ENCODE assay signal across 8 cellular contexts in genomic region chr17:80990921-80991644, GRCh38.
DNase-seq lines count a peak whose midpoint lies in the region; ATAC-seq and TF ChIP-seq lines count a peak whose summit lies in the region.

No MANE protein-coding gene starts in this region.

- CTCF ChIA-PET in GM10248 (lab: Yijun Ruan, JAX), result interaction anchor here (0.6 to 3.6 kb wide), 5 partner anchors 32 to 563 kb away, joined by 3 to 29 read pairs (median 3); no protein-coding TSS in a partner anchor

- POLR2A ChIA-PET in GM10248 (lab: Yijun Ruan, JAX), result no interaction called here

- H3K4me3 ChIP-seq in astrocyte of the cerebellum (ENCODE audit: low read depth, low read length), result peak overlapping the region; percentile 62

- H3K27ac Mint-ChIP-seq in stimulated activated naive CD8-positive, alpha-beta T cell treated with anti-CD3 and anti-CD28 coated beads, Interleukin-15, Interleukin-2, amounts not matched to agents 100 ng/mL and 50 ng/mL, for 24 hours, result peak overlapping the region; percentile 79
- H3K27ac Mint-ChIP-seq in memory B cell, result peak overlapping the region; percentile 82

- TF ChIP-seq CTCF in astrocyte of the cerebellum (IDR thresholded peaks at IDR 0.05; ENCODE audit: low read depth, low read length, missing control alignments), result no peak
- TF ChIP-seq CTCF in GM10248 (IDR thresholded peaks at IDR 0.05; ENCODE audit: control extremely low read depth, extremely low read depth, low read depth, missing control alignments), result no peak

- H3K4me3 Mint-ChIP-seq in stimulated activated naive CD8-positive, alpha-beta T cell treated with anti-CD3 and anti-CD28 coated beads, Interleukin-15, Interleukin-2, amounts not matched to agents 100 ng/mL and 50 ng/mL, for 24 hours, result peak overlapping the region; percentile 80
- peak overlapping the region; percentile 92 for H3K4me3 Mint-ChIP-seq in memory B cell

- in situ Hi-C loops in astrocyte of the cerebellum (cut with HindIII; ENCODE audit: low sequenced_read_pairs), result no loop called here

- peaks cover 31% of the 10 kb centered on the region for H3K4me1 Mint-ChIP-seq in stimulated activated naive CD8-positive, alpha-beta T cell treated with anti-CD3 and anti-CD28 coated beads, Interleukin-15, Interleukin-2, amounts not matched to agents 100 ng/mL and 50 ng/mL, for 24 hours (ENCODE audit: low read depth)
- H3K4me1 Mint-ChIP-seq in memory B cell, result peaks cover 24% of the 10 kb centered on the region

- H3K9me3 Mint-ChIP-seq in stimulated activated naive CD8-positive, alpha-beta T cell treated with anti-CD3 and anti-CD28 coated beads, Interleukin-15, Interleukin-2, amounts not matched to agents 100 ng/mL and 50 ng/mL, for 24 hours, result no peaks in the 10 kb centered on the region
- no peaks in the 10 kb centered on the region for H3K9me3 Mint-ChIP-seq in memory B cell

- no peak for ATAC-seq in stimulated activated naive CD8-positive, alpha-beta T cell treated with anti-CD3 and anti-CD28 coated beads, Interleukin-15, Interleukin-2, amounts not matched to agents 100 U/mL and 50 U/mL, for 24 hours
- ATAC-seq in memory B cell (ENCODE audit: low read depth) (peak; percentile 3), GM18870 (IDR thresholded peaks at IDR 0.05; ENCODE audit: unreplicated experiment) (no peak)

- no peaks in the 10 kb centered on the region for H3K27me3 Mint-ChIP-seq in stimulated activated naive CD8-positive, alpha-beta T cell treated with anti-CD3 and anti-CD28 coated beads, Interleukin-15, Interleukin-2, amounts not matched to agents 100 ng/mL and 50 ng/mL, for 24 hours
- no peaks in the 10 kb centered on the region for H3K27me3 Mint-ChIP-seq in memory B cell

- no peak for DNase-seq in stimulated activated naive CD8-positive, alpha-beta T cell treated with anti-CD3 and anti-CD28 coated beads, Interleukin-15, Interleukin-2, amounts not matched to agents 100 U/mL and 50 U/mL, for 24 hours
- DNase-seq in astrocyte of the cerebellum (ENCODE audit: low read depth) (no peak), memory B cell (ENCODE audit: low spot score in 2 of 2) (no peak), GM10248 (ENCODE audit: extremely low spot score) (no peak), COLO668 (lab: John Stamatoyannopoulos, UW; ENCODE audit: unreplicated experiment) (no peak), SHP77 (lab: John Stamatoyannopoulos, UW) (no peak)

- no peaks in the 10 kb centered on the region for H3K36me3 Mint-ChIP-seq in stimulated activated naive CD8-positive, alpha-beta T cell treated with anti-CD3 and anti-CD28 coated beads, Interleukin-15, Interleukin-2, amounts not matched to agents 100 ng/mL and 50 ng/mL, for 24 hours (ENCODE audit: low read depth)
- H3K36me3 Mint-ChIP-seq in memory B cell, result peaks cover 8% of the 10 kb centered on the region
